22 cellular contexts compared by ENCODE assay signal in genomic region chr14:95323917-95324316, GRCh38.
"Had no signal": no experiment of that assay in that cellular context is flagged by ENCODE, and none has a peak within 500 bp of the region (broad histone marks: within the 10 kb centered on the region; RNA-seq: fewer than 3 reads in every experiment).

No MANE protein-coding gene starts in this region.

- H3K27ac ChIP-seq: colonic mucosa, pancreas, psoas muscle, right lobe of liver, suprapubic skin, thyroid gland, upper lobe of left lung had no signal

- H3K9me3 ChIP-seq: colonic mucosa, heart left ventricle, pancreas, psoas muscle, right lobe of liver, suprapubic skin, thyroid gland, upper lobe of left lung, vagina had no signal

- H3K4me3 ChIP-seq: colonic mucosa, heart left ventricle, pancreas, psoas muscle, right lobe of liver, suprapubic skin, thyroid gland, upper lobe of left lung, vagina had no signal

- H3K27me3 ChIP-seq: colonic mucosa, heart left ventricle, pancreas, right lobe of liver, suprapubic skin, thyroid gland, upper lobe of left lung, vagina had no signal

- H3K36me3 Mint-ChIP-seq: memory B cell, mesothelial cell of epicardium, natural killer cell had no signal

- H3K36me3 ChIP-seq: colonic mucosa, heart left ventricle, pancreas, right lobe of liver, suprapubic skin, thyroid gland, upper lobe of left lung, vagina had no signal

- H3K4me3 Mint-ChIP-seq: endodermal cell, memory B cell, mesothelial cell of epicardium, natural killer cell, neural crest cell had no signal

- DNase-seq: colonic mucosa; effector CD4-positive, alpha-beta T cell; endodermal cell; heart left ventricle; hippocampal formation; natural killer cell; nucleus accumbens; pancreas; psoas muscle; retina; right lobe of liver; stimulated activated CD4-positive, alpha-beta T cell treated with anti-CD3 and anti-CD28 coated beads, Interleukin-2, amount 100 ng/mL, for 24 hours; stimulated activated naive CD4-positive, alpha-beta T cell; thyroid gland; upper lobe of left lung had no signal

- H3K9me3 Mint-ChIP-seq: memory B cell, natural killer cell had no signal

- H3K27me3 Mint-ChIP-seq: memory B cell had no signal

- H3K27ac Mint-ChIP-seq: endodermal cell, memory B cell, mesothelial cell of epicardium, natural killer cell had no signal

- ATAC-seq: esophagus mucosa, heart left ventricle, left lobe of liver, natural killer cell, pancreas, psoas muscle, right lobe of liver had no signal

- H3K4me1 ChIP-seq: colonic mucosa, psoas muscle had no signal
